ENCODE assay signal across 8 cellular contexts in the genomic region with DNA sequence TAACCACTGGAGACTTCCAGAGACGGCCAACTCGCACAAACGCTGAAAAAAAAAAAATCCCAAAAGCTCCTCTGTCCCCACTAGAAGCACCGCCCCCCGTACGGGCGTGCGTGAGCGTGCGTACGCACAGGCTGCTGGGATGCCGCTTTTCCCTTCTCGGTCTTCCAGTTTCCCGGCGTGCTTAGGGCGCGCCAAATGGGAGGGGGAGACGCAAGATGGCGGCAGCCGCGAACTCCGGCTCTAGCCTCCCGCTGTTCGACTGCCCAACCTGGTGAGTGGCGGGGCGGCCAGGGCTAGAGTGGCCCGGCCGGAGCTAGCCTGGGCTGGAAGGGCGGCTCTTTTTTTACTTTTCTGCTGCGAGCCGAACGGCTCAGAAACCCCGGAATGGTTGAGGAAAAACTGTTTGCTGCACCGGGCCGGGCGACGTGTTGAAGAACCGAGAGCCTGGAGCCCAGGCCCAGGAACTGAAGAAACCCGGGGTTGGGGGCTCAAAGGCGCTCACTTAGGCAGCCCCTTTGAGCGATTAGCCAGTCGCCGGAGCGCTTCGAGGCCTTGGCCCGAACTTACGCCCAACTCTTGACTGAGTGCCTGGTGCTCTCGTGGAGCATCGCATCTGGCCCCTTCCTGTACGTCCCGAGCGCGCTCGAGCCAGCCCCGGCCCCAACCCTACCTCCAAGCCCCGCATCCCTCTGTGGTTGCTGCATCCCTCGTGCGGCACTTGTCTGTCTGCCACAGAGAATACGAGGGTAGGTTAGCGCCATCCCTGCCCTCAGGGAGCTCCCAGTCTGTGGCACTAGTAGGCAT. TPM values are rescaled to one million over a fixed set of nuclear protein-coding genes. Genes with fewer than 3 reads are reported as not detected.
A peak's percentile ranks its signal among the peaks of the same experiment; 100 is the strongest.
DNase-seq lines count a peak whose midpoint lies in the region; ATAC-seq and TF ChIP-seq lines count a peak whose summit lies in the region.

PPP1R8 (plus strand) TSS at position 162 of the 804 bp plus-strand sequence; CDS start at position 216, 54 bp downstream.

- BruUV-seq in Caco-2 (replicated peaks; lab: Mats Ljungman, UMichigan) (TSS peak; percentile 36), OCI-LY7 (replicated peaks; lab: Mats Ljungman, UMichigan) (no TSS peak)

- ATAC-seq in GM21390 (IDR thresholded peaks at IDR 0.05; ENCODE audit: unreplicated experiment), result peak; percentile 95

- TF ChIP-seq CTCF in Caco-2 (IDR thresholded peaks at IDR 0.05; ENCODE audit: insufficient read depth in 1 of 2, low read depth in 1 of 2, low read length in 1 of 2, severe bottlenecking in 1 of 2, unreplicated experiment in 1 of 2), result no peak
- TF ChIP-seq CTCF in OCI-LY7 (conservative IDR thresholded peaks at IDR 0.05; ENCODE audit: low read length), result no peak

- no peaks in the 10 kb centered on the region; the same call in 1 of the 2 replicates for H3K36me3 ChIP-seq in Caco-2 (ENCODE audit: control insufficient read depth, insufficient read depth, low read length)
- H3K36me3 ChIP-seq in HUES64 (ENCODE audit: insufficient read depth, low read length), result peaks cover 34% of the 10 kb centered on the region
- peaks cover 41% of the 10 kb centered on the region for H3K36me3 ChIP-seq in OCI-LY7 (ENCODE audit: insufficient read depth, low read length)

- CTCF ChIA-PET in Caco-2 (lab: Charles Lee) (interaction anchor here (0.6 kb wide), 2 partner anchors 71 to 104 kb away, joined by 3 to 4 read pairs; no protein-coding TSS in a partner anchor), OCI-LY7 (lab: Charles Lee; ENCODE audit: unreplicated experiment) (interaction anchor here (0.6 kb wide), 1 partner anchor 585 kb away, joined by 3 read pairs; no protein-coding TSS in a partner anchor)

- peak within 1 kb of the TSS; percentile 91 for H3K4me3 ChIP-seq in Caco-2 (ENCODE audit: low read depth, low read length)
- peak within 1 kb of the TSS; percentile 90 for H3K4me3 ChIP-seq in HUES64 (ENCODE audit: low read length)
- peak within 1 kb of the TSS; percentile 92 for H3K4me3 ChIP-seq in OCI-LY7 (ENCODE audit: low read depth, low read length, poor library complexity, severe bottlenecking)
- peak within 1 kb of the TSS; percentile 70 for H3K4me3 ChIP-seq in mononuclear cell (ENCODE audit: low read length)

- peaks cover 10% of the 10 kb centered on the region for H3K4me1 Mint-ChIP-seq in Caco-2 (ENCODE audit: low read depth, unreplicated experiment)

- peaks cover 15% of the 10 kb centered on the region for H3K36me3 Mint-ChIP-seq in Caco-2 (ENCODE audit: insufficient read depth, unreplicated experiment)

- no peaks in the 10 kb centered on the region for H3K9me3 ChIP-seq in Caco-2
- H3K9me3 ChIP-seq in HUES64 (ENCODE audit: insufficient read depth, low read depth, low read length), result no peaks in the 10 kb centered on the region
- no peaks in the 10 kb centered on the region for H3K9me3 ChIP-seq in OCI-LY7 (ENCODE audit: low read length)
- H3K9me3 ChIP-seq in mononuclear cell (ENCODE audit: low read depth, low read length), result no peaks in the 10 kb centered on the region

- POLR2A ChIA-PET in Caco-2 (lab: Charles Lee), result interaction anchor here (0.5 to 1.2 kb wide), 9 partner anchors 12 to 159 kb away, joined by 3 to 22 read pairs (median 4); partner anchors contain the start of genes IFI6, STX12 and XKR8
- POLR2A ChIA-PET in OCI-LY7 (lab: Charles Lee), result interaction anchor here (0.5 to 2.1 kb wide), 11 partner anchors 10 to 796 kb away, joined by 3 to 13 read pairs (median 4); partner anchors contain the start of genes FAM76A and STX12

- H3K9me3 Mint-ChIP-seq in Caco-2 (ENCODE audit: unreplicated experiment), result no peaks in the 10 kb centered on the region

- H4K20me1 ChIP-seq in OCI-LY7 (ENCODE audit: insufficient read depth, low read length), result peaks cover 23% of the 10 kb centered on the region

- H3K4me1 ChIP-seq in Caco-2 (peaks cover 6% of the 10 kb centered on the region; the same call in 1 of the 2 replicates), HUES64 (ENCODE audit: insufficient read depth, low read length) (peaks cover 11% of the 10 kb centered on the region; the same call in 1 of the 2 replicates), OCI-LY7 (ENCODE audit: insufficient read depth, low read length, poor library complexity, severe bottlenecking) (peaks cover 23% of the 10 kb centered on the region), mononuclear cell (ENCODE audit: insufficient read depth, low read length) (peaks cover 27% of the 10 kb centered on the region)

- peaks cover 52% of the 10 kb centered on the region for H3K79me2 ChIP-seq in OCI-LY7 (ENCODE audit: insufficient read depth, low read depth, low read length)

- H2AFZ ChIP-seq in OCI-LY7 (ENCODE audit: low read length), result peak within 1 kb of the TSS; percentile 78

- H3K9ac ChIP-seq in HUES64 (ENCODE audit: low read depth, low read length), result peak within 1 kb of the TSS; percentile 98

- peak within 1 kb of the TSS; percentile 83 for H3K4me3 Mint-ChIP-seq in Caco-2 (ENCODE audit: unreplicated experiment)

- H3K4me2 ChIP-seq in OCI-LY7 (ENCODE audit: low read length), result peak within 1 kb of the TSS; percentile 90

- peak within 1 kb of the TSS; percentile 93 for H3K27ac Mint-ChIP-seq in Caco-2 (ENCODE audit: unreplicated experiment)

- H3K27me3 Mint-ChIP-seq in Caco-2 (ENCODE audit: insufficient read depth, unreplicated experiment), result no peaks in the 10 kb centered on the region

- DNase-seq in Caco-2 (peak; percentile 91 to 93), OCI-LY7 (ENCODE audit: low spot score) (peak; percentile 97), activated T-cell treated with anti-CD3 and anti-CD28 coated beads for 1 hour (ENCODE audit: low read depth) (peak; percentile 83), epidermal melanocyte (ENCODE audit: insufficient read length, low spot score) (peak; percentile 78)
- peak; percentile 67 to 76 for DNase-seq in stimulated activated CD8-positive, alpha-beta memory T cell treated with anti-CD3 and anti-CD28 coated beads, Interleukin-4, amount 100 ng/mL, for 1 hour (ENCODE audit: low read depth in 2 of 2, low spot score in 1 of 2)

- H3K9me2 ChIP-seq in OCI-LY7 (ENCODE audit: insufficient read depth, low read length), result no peaks in the 10 kb centered on the region

- WGBS in HUES64, result under 1% methylated on average over 60 of the region's 60 CpGs

- peak within 1 kb of the TSS; percentile 95 for H3K27ac ChIP-seq in HUES64 (ENCODE audit: low read depth, low read length)
- H3K27ac ChIP-seq in OCI-LY7 (ENCODE audit: low read depth, low read length, poor library complexity, severe bottlenecking), result peak within 1 kb of the TSS; percentile 60

- intact Hi-C loops in Caco-2 (cut with micrococcal nuclease; ENCODE audit: unreplicated experiment), result loop anchor here (1.0 kb wide), 2 partner anchors 14 to 71 kb away; no protein-coding TSS in a partner anchor
- intact Hi-C loops in OCI-LY7 (cut with micrococcal nuclease; ENCODE audit: unreplicated experiment), result loop anchor here (1.0 to 10.0 kb wide), 2 partner anchors 106 to 156 kb away; partner anchors contain the start of genes FAM76A and IFI6

- H3K27me3 ChIP-seq in Caco-2 (replicated peaks; ENCODE audit: control insufficient read depth, insufficient read depth, low read length), result no peaks in the 10 kb centered on the region
- no peaks in the 10 kb centered on the region for H3K27me3 ChIP-seq in HUES64 (ENCODE audit: insufficient read depth, low read length)
- no peaks in the 10 kb centered on the region for H3K27me3 ChIP-seq in mononuclear cell (ENCODE audit: insufficient read depth, low read length)

RNA-seq across cellular contexts. Expression of gene PPP1R8, which starts in this region (rescaled TPM):
- total RNA-seq in Caco-2 (2022) (37.2 and 40.6 TPM in 2 replicates), OCI-LY7 (2022) (57.3 and 58.0 TPM in 2 replicates), mononuclear cell (31.4 TPM)
- polyA plus RNA-seq in HUES64 (2013, experiment 1 of 2), result 44.5 TPM
- 42.2 TPM for polyA plus RNA-seq in HUES64 (2013, experiment 2 of 2)
- 71.3 and 72.4 TPM in 2 replicates for total RNA-seq in OCI-LY7 (2014; rRNA removed; shearing (Covaris generic))

Comparison
In these comparisons a context has a peak if more than half of its experiments do, and no peak if none do; other contexts are left out.
1. Peak in every context shown above with its lines: DNase-seq, ATAC-seq, H3K4me3 ChIP-seq and H3K27ac ChIP-seq.